In genomic region chr5:154071799-154072781, GRCh38 we compare ENCODE assay signal across 8 cellular contexts. TPM values are rescaled to one million over a fixed set of nuclear protein-coding genes. Genes with fewer than 3 reads are reported as not detected.
DNase-seq lines count a peak whose midpoint lies in the region; ATAC-seq and TF ChIP-seq lines count a peak whose summit lies in the region.

No MANE protein-coding gene starts in this region.

- H3K4me3 Mint-ChIP-seq in activated T-helper 1 cell treated with anti-CD3 and anti-CD28 coated beads, Interleukin-12 subunit alpha, Interleukin-12 subunit beta, Interleukin-2, Interleukin-4 antibody, amounts not matched to agents 30 ng/mL and 10 ng/mL and 1 ng/mL, durations not matched to agents 14 hours and 24 hours and 36 hours = peak overlapping the region; percentile 28

- ATAC-seq in GM21717 (IDR thresholded peaks at IDR 0.05; ENCODE audit: unreplicated experiment) = peak; percentile 97

- DNase-seq in EL (peak; percentile 75), RPMI7951 (ENCODE audit: low read depth) (peak; percentile 57), fibroblast of the conjunctiva (ENCODE audit: low read depth) (peak; percentile 52), nucleus accumbens (lab: John Stamatoyannopoulos, UW) (peak in 54 of 56 donors; percentile 4 to 90 (median 62)), stromal cell of bone marrow (ENCODE audit: low read depth) (peak; percentile 51)
- peak; percentile 77 for DNase-seq in activated T-helper 1 cell treated with anti-CD3 and anti-CD28 coated beads, Interleukin-12 subunit alpha, Interleukin-12 subunit beta, Interleukin-2, Interleukin-4 antibody, amounts not matched to agents 30 ng/mL and 10 ng/mL and 1 ng/mL, durations not matched to agents 14 hours and 24 hours and 36 hours (ENCODE audit: low spot score)

- no peaks in the 10 kb centered on the region for H3K27me3 Mint-ChIP-seq in activated T-helper 1 cell treated with anti-CD3 and anti-CD28 coated beads, Interleukin-12 subunit alpha, Interleukin-12 subunit beta, Interleukin-2, Interleukin-4 antibody, amounts not matched to agents 30 ng/mL and 10 ng/mL and 1 ng/mL, durations not matched to agents 14 hours and 24 hours and 36 hours (ENCODE audit: insufficient read depth)

- no peak for TF ChIP-seq EP300 in Ishikawa (IDR thresholded peaks at IDR 0.05; ENCODE audit: borderline replicate concordance)

- intact Hi-C loops in activated T-helper 1 cell treated with anti-CD3 and anti-CD28 coated beads, Interleukin-12 subunit alpha, Interleukin-12 subunit beta, Interleukin-2, Interleukin-4 antibody, amounts not matched to agents 30 ng/mL and 10 ng/mL and 1 ng/mL, durations not matched to agents 14 hours and 24 hours and 36 hours (cut with micrococcal nuclease) = loop anchor here (1.0 to 5.0 kb wide), 9 partner anchors 98 to 540 kb away; partner anchors contain the start of genes GALNT10 and SAP30L

- no peaks in the 10 kb centered on the region for H3K36me3 Mint-ChIP-seq in activated T-helper 1 cell treated with anti-CD3 and anti-CD28 coated beads, Interleukin-12 subunit alpha, Interleukin-12 subunit beta, Interleukin-2, Interleukin-4 antibody, amounts not matched to agents 30 ng/mL and 10 ng/mL and 1 ng/mL, durations not matched to agents 14 hours and 24 hours and 36 hours (ENCODE audit: low read depth)

- H3K27ac Mint-ChIP-seq in activated T-helper 1 cell treated with anti-CD3 and anti-CD28 coated beads, Interleukin-12 subunit alpha, Interleukin-12 subunit beta, Interleukin-2, Interleukin-4 antibody, amounts not matched to agents 30 ng/mL and 10 ng/mL and 1 ng/mL, durations not matched to agents 14 hours and 24 hours and 36 hours = peak overlapping the region; percentile 16

- H3K4me1 Mint-ChIP-seq in activated T-helper 1 cell treated with anti-CD3 and anti-CD28 coated beads, Interleukin-12 subunit alpha, Interleukin-12 subunit beta, Interleukin-2, Interleukin-4 antibody, amounts not matched to agents 30 ng/mL and 10 ng/mL and 1 ng/mL, durations not matched to agents 14 hours and 24 hours and 36 hours (ENCODE audit: low read depth) = peaks cover 52% of the 10 kb centered on the region

- H3K9me3 Mint-ChIP-seq in activated T-helper 1 cell treated with anti-CD3 and anti-CD28 coated beads, Interleukin-12 subunit alpha, Interleukin-12 subunit beta, Interleukin-2, Interleukin-4 antibody, amounts not matched to agents 30 ng/mL and 10 ng/mL and 1 ng/mL, durations not matched to agents 14 hours and 24 hours and 36 hours = peaks cover 4% of the 10 kb centered on the region

- peak; percentile 99 for TF ChIP-seq RAD21 in Ishikawa (IDR thresholded peaks at IDR 0.05; ENCODE audit: low read depth)

TF ChIP-seq in Ishikawa, 13 proteins besides CTCF, POLR2A, EP300 and RAD21:
- TF ChIP-seq USF1 (IDR thresholded peaks at IDR 0.05) (no peak), TAF1 (IDR thresholded peaks at IDR 0.05; ENCODE audit: low read depth) (no peak), TCF12 (IDR thresholded peaks at IDR 0.05; ENCODE audit: low read depth) (no peak), CEBPB (IDR thresholded peaks at IDR 0.05) (no peak), MAX (IDR thresholded peaks at IDR 0.05) (no peak), NFIC (IDR thresholded peaks at IDR 0.05) (no peak), EGR1 (IDR thresholded peaks at IDR 0.05) (no peak), YY1 (IDR thresholded peaks at IDR 0.05; ENCODE audit: low read depth) (no peak)

RNA-seq across cellular contexts. Expression of gene MFAP3, which starts 33.3 kb away (rescaled TPM):
- 51.1 and 58.9 TPM in 2 replicates for total RNA-seq in RPMI7951 (2014; rRNA removed; shearing (Covaris generic))
- total RNA-seq in activated T-helper 1 cell treated with anti-CD3 and anti-CD28 coated beads, Interleukin-12 subunit alpha, Interleukin-12 subunit beta, Interleukin-2, Interleukin-4 antibody, amounts not matched to agents 30 ng/mL and 10 ng/mL and 1 ng/mL, durations not matched to agents 14 hours and 24 hours and 36 hours = 24.3 and 29.9 TPM in 2 replicates

RNA-seq across cellular contexts. Expression of gene FAM114A2, which starts 33.4 kb away (rescaled TPM):
- 15.2 and 17.4 TPM in 2 replicates for total RNA-seq in RPMI7951 (2014; rRNA removed; shearing (Covaris generic))
- 28.3 and 28.7 TPM in 2 replicates for total RNA-seq in activated T-helper 1 cell treated with anti-CD3 and anti-CD28 coated beads, Interleukin-12 subunit alpha, Interleukin-12 subunit beta, Interleukin-2, Interleukin-4 antibody, amounts not matched to agents 30 ng/mL and 10 ng/mL and 1 ng/mL, durations not matched to agents 14 hours and 24 hours and 36 hours

Comparison
In these comparisons a context has a peak if more than half of its experiments do, and no peak if none do; other contexts are left out.
1. Peak in every context shown above with its lines: DNase-seq and ATAC-seq.